In genomic region chr17:28912281-28912937, GRCh38 we compare ENCODE assay signal across 8 cellular contexts. TPM values are rescaled to one million over a fixed set of nuclear protein-coding genes. Genes with fewer than 3 reads are reported as not detected.
DNase-seq lines count a peak whose midpoint lies in the region; TF ChIP-seq lines count a peak whose summit lies in the region.

No MANE protein-coding gene starts in this region.

- H3K27ac Mint-ChIP-seq in endodermal cell: peak overlapping the region; percentile 64
- H3K27ac Mint-ChIP-seq in activated T-helper 2 cell treated with anti-CD3 and anti-CD28 coated beads, Interferon-gamma antibody, Interleukin-2, Interleukin-4, amounts not matched to agents 10 μg/mL and 5 μg/mL and 100 μg/mL, durations not matched to agents 14 hours and 24 hours and 36 hours: no peak overlapping the region

- intact Hi-C loops in sigmoid colon (cut with DNase I): no loop called here
- intact Hi-C loops in activated T-helper 2 cell treated with anti-CD3 and anti-CD28 coated beads, Interferon-gamma antibody, Interleukin-2, Interleukin-4, amounts not matched to agents 10 μg/mL and 5 μg/mL and 100 μg/mL, durations not matched to agents 14 hours and 24 hours and 36 hours (cut with micrococcal nuclease): no loop called here

- H3K9me3 ChIP-seq in OCI-LY1 (ENCODE audit: low read length): no peaks in the 10 kb centered on the region
- H3K9me3 ChIP-seq in endodermal cell (ENCODE audit: control insufficient read depth, low read length): no peaks in the 10 kb centered on the region
- no peaks in the 10 kb centered on the region for H3K9me3 ChIP-seq in osteoblast (ENCODE audit: low read depth, low read length)
- no peaks in the 10 kb centered on the region for H3K9me3 ChIP-seq in sigmoid colon

- H3K27me3 ChIP-seq in OCI-LY1 (ENCODE audit: insufficient read depth, low read length) (no peaks in the 10 kb centered on the region), endodermal cell (ENCODE audit: control insufficient read depth, insufficient read depth, low read length, poor library complexity, severe bottlenecking) (no peaks in the 10 kb centered on the region), osteoblast (ENCODE audit: insufficient read depth, low read length) (no peaks in the 10 kb centered on the region), sigmoid colon (no peaks in the 10 kb centered on the region)

- H3K4me3 Mint-ChIP-seq in endodermal cell: no peak overlapping the region
- no peak overlapping the region for H3K4me3 Mint-ChIP-seq in activated T-helper 2 cell treated with anti-CD3 and anti-CD28 coated beads, Interferon-gamma antibody, Interleukin-2, Interleukin-4, amounts not matched to agents 10 μg/mL and 5 μg/mL and 100 μg/mL, durations not matched to agents 14 hours and 24 hours and 36 hours (ENCODE audit: low read depth)

- H3K4me3 ChIP-seq in OCI-LY1 (ENCODE audit: low read depth, low read length, poor library complexity, severe bottlenecking): no peak overlapping the region
- no peak overlapping the region for H3K4me3 ChIP-seq in endodermal cell (ENCODE audit: low read length)
- no peak overlapping the region for H3K4me3 ChIP-seq in osteoblast (ENCODE audit: insufficient read depth, low read length)
- no peak overlapping the region for H3K4me3 ChIP-seq in sigmoid colon

- 92 to 95% methylated on average over 9 to 20 of the region's 20 CpGs for WGBS in endodermal cell (ENCODE audit: insufficient coverage in 1 of 2, insufficient read length in 1 of 2), 2 experiments
- WGBS in sigmoid colon, 2 donors: 55 to 81% methylated on average over 20 of the region's 20 CpGs

- H3K9me3 Mint-ChIP-seq in endodermal cell: no peaks in the 10 kb centered on the region
- H3K9me3 Mint-ChIP-seq in activated T-helper 2 cell treated with anti-CD3 and anti-CD28 coated beads, Interferon-gamma antibody, Interleukin-2, Interleukin-4, amounts not matched to agents 10 μg/mL and 5 μg/mL and 100 μg/mL, durations not matched to agents 14 hours and 24 hours and 36 hours: peaks cover 3% of the 10 kb centered on the region

- H3F3A ChIP-seq in OCI-LY1 (ENCODE audit: insufficient read depth, low read length): no peaks in the 10 kb centered on the region

- H3K27ac ChIP-seq in OCI-LY1 (ENCODE audit: low read depth, low read length, poor library complexity, severe bottlenecking) (no peak overlapping the region), endodermal cell (ENCODE audit: low read depth, low read length) (no peak overlapping the region), osteoblast (ENCODE audit: low read depth, low read length) (no peak overlapping the region), sigmoid colon (peak overlapping the region in 1 of 4 donors; percentile 5)

- no peak for TF ChIP-seq EP300 in sigmoid colon (IDR thresholded peaks at IDR 0.05)

- H2AFZ ChIP-seq in OCI-LY1 (ENCODE audit: low read length) (no peak overlapping the region), osteoblast (ENCODE audit: low read length) (no peak overlapping the region)

- DNase-seq in endodermal cell: peak; percentile 74
- no peak for DNase-seq in osteoblast (ENCODE audit: insufficient read length, low spot score, missing footprints)
- DNase-seq in NCI-H345 (lab: John Stamatoyannopoulos, UW): no peak
- DNase-seq in sigmoid colon: no peak
- no peak for DNase-seq in CD1c-positive myeloid dendritic cell (ENCODE audit: extremely low spot score)
- DNase-seq in activated T-helper 2 cell treated with anti-CD3 and anti-CD28 coated beads, Interferon-gamma antibody, Interleukin-2, Interleukin-4, amounts not matched to agents 10 μg/mL and 5 μg/mL and 100 μg/mL, durations not matched to agents 14 hours and 24 hours and 36 hours (ENCODE audit: low spot score): no peak

- TF ChIP-seq CTCF in GM12874 (IDR thresholded peaks at IDR 0.05; ENCODE audit: insufficient read depth, low read depth, low read length) (0 out of 2 replicates have a peak, but pooled peaks have one; percentile 16), OCI-LY1 (IDR thresholded peaks at IDR 0.05; ENCODE audit: low read length) (peak; percentile 35), endodermal cell (conservative IDR thresholded peaks at IDR 0.05) (peak; percentile 65), osteoblast (IDR thresholded peaks at IDR 0.05; ENCODE audit: extremely low read depth, low read depth, low read length) (peak; percentile 38), sigmoid colon (IDR thresholded peaks at IDR 0.05) (no peak)

- H3K9me2 ChIP-seq in OCI-LY1 (ENCODE audit: low read depth, low read length): no peaks in the 10 kb centered on the region

- H3K9ac ChIP-seq in OCI-LY1 (ENCODE audit: low read length) (no peak overlapping the region), endodermal cell (ENCODE audit: extremely low read depth, low read length, poor library complexity, severe bottlenecking) (no peak overlapping the region)

- H3K4me2 ChIP-seq in OCI-LY1 (ENCODE audit: low read length) (no peak overlapping the region), osteoblast (ENCODE audit: insufficient read depth, low read length) (no peak overlapping the region)

- H3K79me2 ChIP-seq in OCI-LY1 (ENCODE audit: insufficient read depth, low read length) (no peaks in the 10 kb centered on the region), osteoblast (ENCODE audit: insufficient read depth, low read length) (peaks cover 2% of the 10 kb centered on the region)

- H3K4me1 Mint-ChIP-seq in endodermal cell: no peaks in the 10 kb centered on the region
- peaks cover 9% of the 10 kb centered on the region for H3K4me1 Mint-ChIP-seq in activated T-helper 2 cell treated with anti-CD3 and anti-CD28 coated beads, Interferon-gamma antibody, Interleukin-2, Interleukin-4, amounts not matched to agents 10 μg/mL and 5 μg/mL and 100 μg/mL, durations not matched to agents 14 hours and 24 hours and 36 hours (ENCODE audit: low read depth)

- no peak for TF ChIP-seq POLR2A in sigmoid colon (IDR thresholded peaks at IDR 0.05)

- H3K4me1 ChIP-seq in OCI-LY1 (ENCODE audit: insufficient read depth, low read length, severe bottlenecking): no peaks in the 10 kb centered on the region
- no peaks in the 10 kb centered on the region for H3K4me1 ChIP-seq in endodermal cell (ENCODE audit: control insufficient read depth, insufficient read depth, low read length)
- peaks cover 9% of the 10 kb centered on the region for H3K4me1 ChIP-seq in osteoblast (ENCODE audit: insufficient read depth, low read length)
- peaks cover 0 to 22% (median 21%) of the 10 kb centered on the region in 4 donors for H3K4me1 ChIP-seq in sigmoid colon

- H3K36me3 Mint-ChIP-seq in endodermal cell (ENCODE audit: low read depth): peaks cover 90% of the 10 kb centered on the region
- peaks cover 86% of the 10 kb centered on the region for H3K36me3 Mint-ChIP-seq in activated T-helper 2 cell treated with anti-CD3 and anti-CD28 coated beads, Interferon-gamma antibody, Interleukin-2, Interleukin-4, amounts not matched to agents 10 μg/mL and 5 μg/mL and 100 μg/mL, durations not matched to agents 14 hours and 24 hours and 36 hours (ENCODE audit: low read depth)

- H3K36me3 ChIP-seq in OCI-LY1 (ENCODE audit: insufficient read depth, low read length): peaks cover 96% of the 10 kb centered on the region
- H3K36me3 ChIP-seq in endodermal cell (ENCODE audit: control insufficient read depth, insufficient read depth, low read length): peaks cover 100% of the 10 kb centered on the region
- H3K36me3 ChIP-seq in osteoblast (ENCODE audit: insufficient read depth, low read length): peaks cover 96% of the 10 kb centered on the region
- H3K36me3 ChIP-seq in sigmoid colon: peaks cover 62 to 87% (median 79%) of the 10 kb centered on the region in 4 donors

- H4K20me1 ChIP-seq in OCI-LY1 (ENCODE audit: insufficient read depth, low read length) (no peaks in the 10 kb centered on the region), osteoblast (ENCODE audit: insufficient read depth, low read length) (peaks cover 32% of the 10 kb centered on the region)

- H3K27me3 Mint-ChIP-seq in endodermal cell (ENCODE audit: insufficient read depth): no peaks in the 10 kb centered on the region
- no peaks in the 10 kb centered on the region for H3K27me3 Mint-ChIP-seq in activated T-helper 2 cell treated with anti-CD3 and anti-CD28 coated beads, Interferon-gamma antibody, Interleukin-2, Interleukin-4, amounts not matched to agents 10 μg/mL and 5 μg/mL and 100 μg/mL, durations not matched to agents 14 hours and 24 hours and 36 hours (ENCODE audit: low read depth)

RNA-seq across cellular contexts. Expression of gene DHRS13, which starts 9.5 kb away (rescaled TPM):
- 10 to 100 TPM; 19.1 to 24.8 TPM for total RNA-seq in endodermal cell
- 17.5 TPM for polyA plus RNA-seq in endodermal cell (2013, experiment 1 of 2)
- 14.9 TPM for polyA plus RNA-seq in endodermal cell (2013, experiment 2 of 2)
- total RNA-seq in osteoblast: 4.7 and 6.2 TPM in 2 replicates
- total RNA-seq in sigmoid colon: 1 to 10 TPM; 3.2 to 8.4 (median 3.9) TPM
- polyA plus RNA-seq in sigmoid colon: 10 to 100 TPM in 1 of 3 donors, 1 to 10 TPM in 2; 2.1 to 15.0 (median 3.0) TPM
- 30.6 and 32.9 TPM in 2 replicates for total RNA-seq in activated T-helper 2 cell treated with anti-CD3 and anti-CD28 coated beads, Interferon-gamma antibody, Interleukin-2, Interleukin-4, amounts not matched to agents 10 μg/mL and 5 μg/mL and 100 μg/mL, durations not matched to agents 14 hours and 24 hours and 36 hours

RNA-seq across cellular contexts. Expression of gene FLOT2, which starts 14.9 kb away (rescaled TPM):
- total RNA-seq in endodermal cell (100 to 1,000 TPM; 195 to 215 TPM), osteoblast (32.1 and 35.1 TPM in 2 replicates), sigmoid colon (10 to 100 TPM; 38.5 to 72.5 (median 52.4) TPM)
- 90.5 TPM for polyA plus RNA-seq in endodermal cell (2013, experiment 1 of 2)
- polyA plus RNA-seq in endodermal cell (2013, experiment 2 of 2): 92.9 TPM
- polyA plus RNA-seq in sigmoid colon: 10 to 100 TPM; 27.3 to 91.8 (median 36.6) TPM
- total RNA-seq in activated T-helper 2 cell treated with anti-CD3 and anti-CD28 coated beads, Interferon-gamma antibody, Interleukin-2, Interleukin-4, amounts not matched to agents 10 μg/mL and 5 μg/mL and 100 μg/mL, durations not matched to agents 14 hours and 24 hours and 36 hours: 136 and 143 TPM in 2 replicates

RNA-seq across cellular contexts. Expression of gene PHF12, which starts 38.9 kb away (rescaled TPM):
- total RNA-seq in endodermal cell: 10 to 100 TPM; 60.0 to 61.0 TPM
- polyA plus RNA-seq in endodermal cell (2013, experiment 1 of 2): 41.2 TPM
- 39.4 TPM for polyA plus RNA-seq in endodermal cell (2013, experiment 2 of 2)
- 20.3 and 26.8 TPM in 2 replicates for total RNA-seq in osteoblast
- 10 to 100 TPM; 39.1 to 54.3 (median 45.2) TPM for total RNA-seq in sigmoid colon
- 10 to 100 TPM in 2 of 3 donors, 1 to 10 TPM in 1; 6.9 to 24.7 (median 13.8) TPM for polyA plus RNA-seq in sigmoid colon
- 59.5 and 62.1 TPM in 2 replicates for total RNA-seq in activated T-helper 2 cell treated with anti-CD3 and anti-CD28 coated beads, Interferon-gamma antibody, Interleukin-2, Interleukin-4, amounts not matched to agents 10 μg/mL and 5 μg/mL and 100 μg/mL, durations not matched to agents 14 hours and 24 hours and 36 hours

RNA-seq across cellular contexts. Expression of gene ERAL1, which starts 57.6 kb away (rescaled TPM):
- total RNA-seq in endodermal cell: 10 to 100 TPM; 54.2 to 60.9 TPM
- polyA plus RNA-seq in endodermal cell (2013, experiment 1 of 2): 61.4 TPM
- polyA plus RNA-seq in endodermal cell (2013, experiment 2 of 2): 58.7 TPM
- 28.9 and 30.4 TPM in 2 replicates for total RNA-seq in osteoblast
- total RNA-seq in sigmoid colon: 10 to 100 TPM; 20.2 to 41.9 (median 30.3) TPM
- polyA plus RNA-seq in sigmoid colon: 10 to 100 TPM; 27.0 to 43.2 (median 41.7) TPM
- total RNA-seq in activated T-helper 2 cell treated with anti-CD3 and anti-CD28 coated beads, Interferon-gamma antibody, Interleukin-2, Interleukin-4, amounts not matched to agents 10 μg/mL and 5 μg/mL and 100 μg/mL, durations not matched to agents 14 hours and 24 hours and 36 hours: 54.5 and 60.4 TPM in 2 replicates

Comparison
In these comparisons a context has a peak if more than half of its experiments do, and no peak if none do; other contexts are left out.
1. CTCF ChIP-seq: peak in GM12874 (single experiment), OCI-LY1 (single experiment), endodermal cell (single experiment) and osteoblast (single experiment); none in sigmoid colon (0 of 4).